In genomic region chr11:11669447-11669846, GRCh38 we compare ENCODE assay signal across 13 cellular contexts.
"Had no signal": no experiment of that assay in that cellular context is flagged by ENCODE, and none has a peak within 500 bp of the region (broad histone marks: within the 10 kb centered on the region; RNA-seq: fewer than 3 reads in every experiment).

No MANE protein-coding gene starts in this region.

- H3K36me3 ChIP-seq: left lung, ovary, thoracic aorta, uterus had no signal

- H3K4me3 ChIP-seq: left lung, ovary, thoracic aorta, uterus had no signal

- H3K9me3 ChIP-seq: left lung, ovary, thoracic aorta, uterus had no signal

- H3K27me3 ChIP-seq: left lung, ovary, uterus had no signal

- H3K4me1 ChIP-seq: left lung, uterus had no signal

- DNase-seq: activated CD4-positive, alpha-beta T cell treated with anti-CD3 and anti-CD28 coated beads, Interleukin-2, amount 50 U/mL, for 48 hours; activated CD8-positive, alpha-beta memory T cell treated with anti-CD3 and anti-CD28 coated beads, Interleukin-2, amount 10 ng/mL, durations not matched to agents 7 days and 5 days; activated effector memory CD4-positive, alpha-beta T cell treated with anti-CD3 and anti-CD28 coated beads, Interleukin-2, amount 50 U/mL, for 16 hours; activated T-cell treated with anti-CD3 and anti-CD28 coated beads, Interleukin-2, amount 50 U/mL, for 4 hours; amygdala; islet precursor cell; left lung; ovary; stimulated activated CD4-positive, alpha-beta T cell treated with anti-CD3 and anti-CD28 coated beads, Interleukin-15, amount 100 ng/mL, for 24 hours; stimulated activated CD4-positive, alpha-beta T cell treated with anti-CD3 and anti-CD28 coated beads, Interleukin-4, amount 100 ng/mL, for 24 hours; uterus had no signal

- ATAC-seq: activated CD4-positive, CD25-positive, alpha-beta regulatory T cell treated with anti-CD3 and anti-CD28 coated beads, Interleukin-2, amount 50 U/mL, for 24 hours; activated CD8-positive, alpha-beta memory T cell treated with anti-CD3 and anti-CD28 coated beads, Interleukin-2, amount 10 ng/mL, durations not matched to agents 7 days and 5 days; activated T-cell treated with anti-CD3 and anti-CD28 coated beads, Interleukin-2, amount 50 U/mL, for 4 hours; left lung had no signal

- H3K27ac ChIP-seq: left lung, ovary, thoracic aorta, uterus had no signal
